ENCODE assay signal across 2 cellular contexts in the genomic region with DNA sequence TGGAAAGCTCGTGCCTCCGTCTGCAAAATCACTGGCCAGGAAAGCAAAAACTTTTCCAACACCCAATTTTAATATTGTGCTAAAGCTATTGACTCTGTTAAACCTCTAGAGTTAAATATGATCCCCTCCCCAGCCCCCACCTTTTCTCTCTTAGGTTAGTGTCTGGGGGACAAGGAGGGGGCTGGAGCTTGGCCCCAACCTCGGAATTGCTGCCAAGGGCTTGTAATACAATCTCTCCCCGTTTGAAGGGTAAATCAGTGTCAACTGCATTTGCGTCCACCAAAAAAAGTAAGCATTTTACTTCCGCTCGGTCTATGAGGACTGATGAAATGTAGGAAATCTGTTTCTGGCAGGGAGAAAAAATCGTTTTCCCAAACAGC.
TF ChIP-seq lines count a peak whose summit lies in the region.

A gene (plus strand): TSS at position 292 of the 380 bp plus-strand sequence. CDS start 8,259 bp downstream, outside the sequence.

TF ChIP-seq in SK-N-SH, 30 proteins besides CTCF, POLR2A, EP300 and RAD21 (continued from another document):
- TF ChIP-seq, protein P1, sequence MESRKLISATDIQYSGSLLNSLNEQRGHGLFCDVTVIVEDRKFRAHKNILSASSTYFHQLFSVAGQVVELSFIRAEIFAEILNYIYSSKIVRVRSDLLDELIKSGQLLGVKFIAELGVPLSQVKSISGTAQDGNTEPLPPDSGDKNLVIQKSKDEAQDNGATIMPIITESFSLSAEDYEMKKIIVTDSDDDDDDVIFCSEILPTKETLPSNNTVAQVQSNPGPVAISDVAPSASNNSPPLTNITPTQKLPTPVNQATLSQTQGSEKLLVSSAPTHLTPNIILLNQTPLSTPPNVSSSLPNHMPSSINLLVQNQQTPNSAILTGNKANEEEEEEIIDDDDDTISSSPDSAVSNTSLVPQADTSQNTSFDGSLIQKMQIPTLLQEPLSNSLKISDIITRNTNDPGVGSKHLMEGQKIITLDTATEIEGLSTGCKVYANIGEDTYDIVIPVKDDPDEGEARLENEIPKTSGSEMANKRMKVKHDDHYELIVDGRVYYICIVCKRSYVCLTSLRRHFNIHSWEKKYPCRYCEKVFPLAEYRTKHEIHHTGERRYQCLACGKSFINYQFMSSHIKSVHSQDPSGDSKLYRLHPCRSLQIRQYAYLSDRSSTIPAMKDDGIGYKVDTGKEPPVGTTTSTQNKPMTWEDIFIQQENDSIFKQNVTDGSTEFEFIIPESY (IDR thresholded peaks at IDR 0.05; ENCODE audit: borderline replicate concordance, low read depth), result no peak

TF ChIP-seq in SK-N-SH treated with all-trans-retinoic acid at 6 μM for 48 hours, 23 proteins besides CTCF, POLR2A, EP300 and RAD21 (continued from another document):
- TF ChIP-seq, protein P2, sequence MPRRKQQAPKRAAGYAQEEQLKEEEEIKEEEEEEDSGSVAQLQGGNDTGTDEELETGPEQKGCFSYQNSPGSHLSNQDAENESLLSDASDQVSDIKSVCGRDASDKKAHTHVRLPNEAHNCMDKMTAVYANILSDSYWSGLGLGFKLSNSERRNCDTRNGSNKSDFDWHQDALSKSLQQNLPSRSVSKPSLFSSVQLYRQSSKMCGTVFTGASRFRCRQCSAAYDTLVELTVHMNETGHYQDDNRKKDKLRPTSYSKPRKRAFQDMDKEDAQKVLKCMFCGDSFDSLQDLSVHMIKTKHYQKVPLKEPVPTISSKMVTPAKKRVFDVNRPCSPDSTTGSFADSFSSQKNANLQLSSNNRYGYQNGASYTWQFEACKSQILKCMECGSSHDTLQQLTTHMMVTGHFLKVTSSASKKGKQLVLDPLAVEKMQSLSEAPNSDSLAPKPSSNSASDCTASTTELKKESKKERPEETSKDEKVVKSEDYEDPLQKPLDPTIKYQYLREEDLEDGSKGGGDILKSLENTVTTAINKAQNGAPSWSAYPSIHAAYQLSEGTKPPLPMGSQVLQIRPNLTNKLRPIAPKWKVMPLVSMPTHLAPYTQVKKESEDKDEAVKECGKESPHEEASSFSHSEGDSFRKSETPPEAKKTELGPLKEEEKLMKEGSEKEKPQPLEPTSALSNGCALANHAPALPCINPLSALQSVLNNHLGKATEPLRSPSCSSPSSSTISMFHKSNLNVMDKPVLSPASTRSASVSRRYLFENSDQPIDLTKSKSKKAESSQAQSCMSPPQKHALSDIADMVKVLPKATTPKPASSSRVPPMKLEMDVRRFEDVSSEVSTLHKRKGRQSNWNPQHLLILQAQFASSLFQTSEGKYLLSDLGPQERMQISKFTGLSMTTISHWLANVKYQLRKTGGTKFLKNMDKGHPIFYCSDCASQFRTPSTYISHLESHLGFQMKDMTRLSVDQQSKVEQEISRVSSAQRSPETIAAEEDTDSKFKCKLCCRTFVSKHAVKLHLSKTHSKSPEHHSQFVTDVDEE (CRISPR knock-in tag; IDR thresholded peaks at IDR 0.05), result no peak
- TF ChIP-seq ARNTL (CRISPR knock-in tag; IDR thresholded peaks at IDR 0.05; ENCODE audit: borderline replicate concordance, low read depth) (no peak), GLIS3 (CRISPR knock-in tag; IDR thresholded peaks at IDR 0.05) (no peak), OSR1 (CRISPR knock-in tag; IDR thresholded peaks at IDR 0.05) (no peak), PPARA (CRISPR knock-in tag; IDR thresholded peaks at IDR 0.05; ENCODE audit: borderline replicate concordance) (no peak), TOX (CRISPR knock-in tag; IDR thresholded peaks at IDR 0.05; ENCODE audit: borderline replicate concordance) (no peak), TCF4 (CRISPR knock-in tag; IDR thresholded peaks at IDR 0.05; ENCODE audit: borderline replicate concordance) (no peak), RARB (CRISPR knock-in tag; IDR thresholded peaks at IDR 0.05) (no peak), ESRRG (CRISPR knock-in tag; IDR thresholded peaks at IDR 0.05) (no peak), ISL1 (CRISPR knock-in tag; IDR thresholded peaks at IDR 0.05) (no peak)
- TF ChIP-seq, protein P3, sequence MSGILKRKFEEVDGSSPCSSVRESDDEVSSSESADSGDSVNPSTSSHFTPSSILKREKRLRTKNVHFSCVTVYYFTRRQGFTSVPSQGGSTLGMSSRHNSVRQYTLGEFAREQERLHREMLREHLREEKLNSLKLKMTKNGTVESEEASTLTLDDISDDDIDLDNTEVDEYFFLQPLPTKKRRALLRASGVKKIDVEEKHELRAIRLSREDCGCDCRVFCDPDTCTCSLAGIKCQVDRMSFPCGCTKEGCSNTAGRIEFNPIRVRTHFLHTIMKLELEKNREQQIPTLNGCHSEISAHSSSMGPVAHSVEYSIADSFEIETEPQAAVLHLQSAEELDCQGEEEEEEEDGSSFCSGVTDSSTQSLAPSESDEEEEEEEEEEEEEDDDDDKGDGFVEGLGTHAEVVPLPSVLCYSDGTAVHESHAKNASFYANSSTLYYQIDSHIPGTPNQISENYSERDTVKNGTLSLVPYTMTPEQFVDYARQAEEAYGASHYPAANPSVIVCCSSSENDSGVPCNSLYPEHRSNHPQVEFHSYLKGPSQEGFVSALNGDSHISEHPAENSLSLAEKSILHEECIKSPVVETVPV (CRISPR knock-in tag; IDR thresholded peaks at IDR 0.05), result no peak
- TF ChIP-seq, protein P4, sequence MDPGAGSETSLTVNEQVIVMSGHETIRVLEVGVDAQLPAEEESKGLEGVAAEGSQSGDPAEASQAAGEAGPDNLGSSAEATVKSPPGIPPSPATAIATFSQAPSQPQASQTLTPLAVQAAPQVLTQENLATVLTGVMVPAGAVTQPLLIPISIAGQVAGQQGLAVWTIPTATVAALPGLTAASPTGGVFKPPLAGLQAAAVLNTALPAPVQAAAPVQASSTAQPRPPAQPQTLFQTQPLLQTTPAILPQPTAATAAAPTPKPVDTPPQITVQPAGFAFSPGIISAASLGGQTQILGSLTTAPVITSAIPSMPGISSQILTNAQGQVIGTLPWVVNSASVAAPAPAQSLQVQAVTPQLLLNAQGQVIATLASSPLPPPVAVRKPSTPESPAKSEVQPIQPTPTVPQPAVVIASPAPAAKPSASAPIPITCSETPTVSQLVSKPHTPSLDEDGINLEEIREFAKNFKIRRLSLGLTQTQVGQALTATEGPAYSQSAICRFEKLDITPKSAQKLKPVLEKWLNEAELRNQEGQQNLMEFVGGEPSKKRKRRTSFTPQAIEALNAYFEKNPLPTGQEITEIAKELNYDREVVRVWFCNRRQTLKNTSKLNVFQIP (CRISPR knock-in tag; IDR thresholded peaks at IDR 0.05; ENCODE audit: borderline replicate concordance, low read depth), result no peak
- TF ChIP-seq, protein P5, sequence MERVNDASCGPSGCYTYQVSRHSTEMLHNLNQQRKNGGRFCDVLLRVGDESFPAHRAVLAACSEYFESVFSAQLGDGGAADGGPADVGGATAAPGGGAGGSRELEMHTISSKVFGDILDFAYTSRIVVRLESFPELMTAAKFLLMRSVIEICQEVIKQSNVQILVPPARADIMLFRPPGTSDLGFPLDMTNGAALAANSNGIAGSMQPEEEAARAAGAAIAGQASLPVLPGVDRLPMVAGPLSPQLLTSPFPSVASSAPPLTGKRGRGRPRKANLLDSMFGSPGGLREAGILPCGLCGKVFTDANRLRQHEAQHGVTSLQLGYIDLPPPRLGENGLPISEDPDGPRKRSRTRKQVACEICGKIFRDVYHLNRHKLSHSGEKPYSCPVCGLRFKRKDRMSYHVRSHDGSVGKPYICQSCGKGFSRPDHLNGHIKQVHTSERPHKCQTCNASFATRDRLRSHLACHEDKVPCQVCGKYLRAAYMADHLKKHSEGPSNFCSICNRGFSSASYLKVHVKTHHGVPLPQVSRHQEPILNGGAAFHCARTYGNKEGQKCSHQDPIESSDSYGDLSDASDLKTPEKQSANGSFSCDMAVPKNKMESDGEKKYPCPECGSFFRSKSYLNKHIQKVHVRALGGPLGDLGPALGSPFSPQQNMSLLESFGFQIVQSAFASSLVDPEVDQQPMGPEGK (CRISPR knock-in tag; IDR thresholded peaks at IDR 0.05; ENCODE audit: borderline replicate concordance), result no peak
- TF ChIP-seq, protein P6, sequence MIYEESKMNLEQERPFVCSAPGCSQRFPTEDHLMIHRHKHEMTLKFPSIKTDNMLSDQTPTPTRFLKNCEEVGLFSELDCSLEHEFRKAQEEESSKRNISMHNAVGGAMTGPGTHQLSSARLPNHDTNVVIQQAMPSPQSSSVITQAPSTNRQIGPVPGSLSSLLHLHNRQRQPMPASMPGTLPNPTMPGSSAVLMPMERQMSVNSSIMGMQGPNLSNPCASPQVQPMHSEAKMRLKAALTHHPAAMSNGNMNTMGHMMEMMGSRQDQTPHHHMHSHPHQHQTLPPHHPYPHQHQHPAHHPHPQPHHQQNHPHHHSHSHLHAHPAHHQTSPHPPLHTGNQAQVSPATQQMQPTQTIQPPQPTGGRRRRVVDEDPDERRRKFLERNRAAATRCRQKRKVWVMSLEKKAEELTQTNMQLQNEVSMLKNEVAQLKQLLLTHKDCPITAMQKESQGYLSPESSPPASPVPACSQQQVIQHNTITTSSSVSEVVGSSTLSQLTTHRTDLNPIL (CRISPR knock-in tag; IDR thresholded peaks at IDR 0.05; ENCODE audit: low read depth), result no peak
TF ChIP-seq in SK-N-SH treated with all-trans-retinoic acid at 6 μM for 48 hours: peak in this region for 0.
